In genomic region chr4:54561940-54562339, GRCh38 we compare ENCODE assay signal across 2 cellular contexts.
TF ChIP-seq lines count a peak whose summit lies in the region.

No MANE protein-coding gene starts in this region.

TF ChIP-seq in GM23338, 12 proteins besides CTCF, POLR2A, EP300 and RAD21:
- TF ChIP-seq ZNF331 (CRISPR knock-in tag; IDR thresholded peaks at IDR 0.05; ENCODE audit: low read depth) (no peak), EZH2phosphoT487 (IDR thresholded peaks at IDR 0.05; ENCODE audit: unreplicated experiment) (no peak), NANOG (IDR thresholded peaks at IDR 0.05; ENCODE audit: borderline replicate concordance) (no peak), ETS1 (IDR thresholded peaks at IDR 0.05) (no peak), STAT1 (IDR thresholded peaks at IDR 0.05; ENCODE audit: unreplicated experiment) (no peak), POLR2AphosphoS5 (IDR thresholded peaks at IDR 0.05; ENCODE audit: low read depth) (no peak), JUNB (IDR thresholded peaks at IDR 0.05; ENCODE audit: unreplicated experiment) (no peak), EZH2 (IDR thresholded peaks at IDR 0.05; ENCODE audit: low read depth, unreplicated experiment) (no peak), REST (IDR thresholded peaks at IDR 0.05; ENCODE audit: unreplicated experiment) (no peak), ZNF462 (CRISPR knock-in tag; IDR thresholded peaks at IDR 0.05) (no peak), ZNF114 (CRISPR knock-in tag; IDR thresholded peaks at IDR 0.05) (no peak), CREB1 (CRISPR knock-in tag; IDR thresholded peaks at IDR 0.05; ENCODE audit: low read depth) (no peak)

TF ChIP-seq in HEK293, 187 proteins besides CTCF, POLR2A, EP300 and RAD21:
- TF ChIP-seq ZNF10 (tag by site-specific recombination; IDR thresholded peaks at IDR 0.05) (no peak), SCRT1 (tag by site-specific recombination; IDR thresholded peaks at IDR 0.05; ENCODE audit: borderline replicate concordance) (peak; percentile 88), SCRT2 (tag by site-specific recombination; IDR thresholded peaks at IDR 0.05) (peak; percentile 86), PRDM10 (tag by site-specific recombination; IDR thresholded peaks at IDR 0.05) (no peak), ZNF266 (tag by site-specific recombination; IDR thresholded peaks at IDR 0.05; ENCODE audit: low read depth) (no peak)
